In the genomic region with DNA sequence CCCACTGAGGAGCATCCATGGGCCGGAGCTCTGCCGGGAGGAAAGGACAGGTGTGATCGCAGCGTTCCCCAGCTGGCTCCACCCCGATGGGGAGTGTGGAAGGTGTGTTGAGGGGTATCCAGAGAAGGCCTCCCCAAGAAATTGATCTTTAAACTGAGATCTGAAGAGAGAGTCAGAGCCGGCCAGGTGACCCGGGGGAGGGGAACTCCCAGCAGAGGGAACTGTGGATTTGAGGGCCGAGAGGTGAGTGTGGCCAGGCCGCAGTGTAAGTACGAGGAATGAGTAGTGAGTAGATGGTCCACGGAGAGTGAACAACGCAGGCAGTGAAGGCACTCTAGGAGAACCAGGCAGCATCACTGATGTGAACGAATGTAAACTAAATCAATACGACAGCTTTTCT, we compare ENCODE assay signal across 23 cellular contexts.
"Had no signal": no experiment of that assay in that cellular context is flagged by ENCODE, and none has a peak within 500 bp of the region (broad histone marks: within the 10 kb centered on the region; RNA-seq: fewer than 3 reads in every experiment).

No MANE protein-coding gene starts in this region.

- H3K27me3 ChIP-seq: neutrophil, ovary, right atrium auricular region, spleen, suprapubic skin, tibial nerve, uterus had no signal

- H3K27ac ChIP-seq: left ventricle myocardium inferior, neutrophil, ovary, psoas muscle, right atrium auricular region, spleen, suprapubic skin, tibial nerve, uterus had no signal

- H3K9me3 ChIP-seq: left ventricle myocardium inferior, neutrophil, ovary, psoas muscle, right atrium auricular region, spleen, suprapubic skin, tibial nerve, uterus had no signal

- H3K27ac Mint-ChIP-seq: activated CD4-positive, alpha-beta memory T cell treated with anti-CD3 and anti-CD28 coated beads for 36 hours; activated CD8-positive, alpha-beta memory T cell treated with anti-CD3 and anti-CD28 coated beads, Interleukin-2, amount 10 ng/mL, durations not matched to agents 7 days and 5 days; activated naive CD8-positive, alpha-beta T cell treated with anti-CD3 and anti-CD28 coated beads for 36 hours; natural killer cell; stimulated activated naive CD8-positive, alpha-beta T cell treated with anti-CD3 and anti-CD28 coated beads, Interleukin-15, amount 100 ng/mL, for 72 hours had no signal

- H3K4me1 ChIP-seq: right atrium auricular region, suprapubic skin, tibial nerve, uterus had no signal

- H3K4me3 ChIP-seq: left ventricle myocardium inferior, ovary, psoas muscle, right atrium auricular region, spleen, suprapubic skin, tibial nerve, uterus had no signal

- H3K4me3 Mint-ChIP-seq: activated CD4-positive, alpha-beta memory T cell treated with anti-CD3 and anti-CD28 coated beads for 36 hours; activated CD8-positive, alpha-beta memory T cell treated with anti-CD3 and anti-CD28 coated beads, Interleukin-2, amount 10 ng/mL, durations not matched to agents 7 days and 5 days; activated naive CD8-positive, alpha-beta T cell treated with anti-CD3 and anti-CD28 coated beads for 36 hours; central memory CD8-positive, alpha-beta T cell; immature natural killer cell; natural killer cell; stimulated activated naive CD8-positive, alpha-beta T cell treated with anti-CD3 and anti-CD28 coated beads, Interleukin-15, amount 100 ng/mL, for 72 hours had no signal

- H3K36me3 ChIP-seq: ovary, right atrium auricular region, uterus had no signal

- H3K27me3 Mint-ChIP-seq: activated CD4-positive, alpha-beta memory T cell treated with anti-CD3 and anti-CD28 coated beads for 36 hours; activated CD8-positive, alpha-beta memory T cell treated with anti-CD3 and anti-CD28 coated beads, Interleukin-2, amount 10 ng/mL, durations not matched to agents 7 days and 5 days; activated naive CD8-positive, alpha-beta T cell treated with anti-CD3 and anti-CD28 coated beads for 36 hours; central memory CD8-positive, alpha-beta T cell; stimulated activated naive CD8-positive, alpha-beta T cell treated with anti-CD3 and anti-CD28 coated beads, Interleukin-15, amount 100 ng/mL, for 72 hours had no signal

- ATAC-seq: activated CD8-positive, alpha-beta memory T cell treated with anti-CD3 and anti-CD28 coated beads, Interleukin-2, amount 10 ng/mL, durations not matched to agents 7 days and 5 days; esophagus mucosa; natural killer cell; stimulated activated naive CD8-positive, alpha-beta T cell treated with anti-CD3 and anti-CD28 coated beads, Interleukin-15, amount 100 ng/mL, for 72 hours had no signal

- H3K9me3 Mint-ChIP-seq: activated CD4-positive, alpha-beta memory T cell treated with anti-CD3 and anti-CD28 coated beads for 36 hours; activated naive CD8-positive, alpha-beta T cell treated with anti-CD3 and anti-CD28 coated beads for 36 hours; central memory CD8-positive, alpha-beta T cell; immature natural killer cell; natural killer cell; stimulated activated naive CD8-positive, alpha-beta T cell treated with anti-CD3 and anti-CD28 coated beads, Interleukin-15, amount 100 ng/mL, for 72 hours had no signal

- DNase-seq: activated CD4-positive, alpha-beta memory T cell treated with anti-CD3 and anti-CD28 coated beads for 36 hours; activated CD8-positive, alpha-beta memory T cell treated with anti-CD3 and anti-CD28 coated beads, Interleukin-2, amount 10 ng/mL, durations not matched to agents 7 days and 5 days; activated naive CD8-positive, alpha-beta T cell treated with anti-CD3 and anti-CD28 coated beads for 36 hours; effector memory CD4-positive, alpha-beta T cell; foreskin melanocyte; immature natural killer cell; kidney glomerular epithelial cell; left ventricle myocardium inferior; midbrain; natural killer cell; ovary; psoas muscle; spleen; stimulated activated CD4-positive, alpha-beta T cell treated with anti-CD3 and anti-CD28 coated beads, Interleukin-4, amount 100 ng/mL, for 24 hours; stimulated activated naive CD8-positive, alpha-beta T cell treated with anti-CD3 and anti-CD28 coated beads, Interleukin-15, amount 100 ng/mL, for 72 hours; T-helper 9 cell; uterus had no signal
